In genomic region chr17:80948961-80949450, GRCh38 we compare ENCODE assay signal across 18 cellular contexts. TPM values are rescaled to one million over a fixed set of nuclear protein-coding genes. Genes with fewer than 3 reads are reported as not detected.
DNase-seq lines count a peak whose midpoint lies in the region; ATAC-seq, FAIRE-seq and TF ChIP-seq lines count a peak whose summit lies in the region.
"Had no signal": no experiment of that assay in that cellular context is flagged by ENCODE, and none has a peak within 500 bp of the region (broad histone marks: within the 10 kb centered on the region; RNA-seq: fewer than 3 reads in every experiment).

No MANE protein-coding gene starts in this region.

- intact Hi-C loops in esophagus squamous epithelium (cut with DNase I), result no loop called here

- H3K4me1 Mint-ChIP-seq in HFFc6 (ENCODE audit: low read depth), result no peaks in the 10 kb centered on the region

- H3K79me2 ChIP-seq in DND-41 (ENCODE audit: insufficient read depth, low read length), result no peaks in the 10 kb centered on the region
- no peaks in the 10 kb centered on the region for H3K79me2 ChIP-seq in osteoblast (ENCODE audit: insufficient read depth, low read length)

- H3K9me3 ChIP-seq in DND-41 (ENCODE audit: insufficient read depth, low read length, severe bottlenecking) (no peaks in the 10 kb centered on the region), esophagus squamous epithelium (no peaks in the 10 kb centered on the region), osteoblast (ENCODE audit: low read depth, low read length) (no peaks in the 10 kb centered on the region)
- H3K9me3 ChIP-seq: body of pancreas had no signal

- no peak overlapping the region for H3K4me3 Mint-ChIP-seq in HFFc6

- H3K27ac ChIP-seq in DND-41 (ENCODE audit: low read length) (no peak overlapping the region), esophagus squamous epithelium (peak overlapping the region; percentile 15 to 58 (median 34)), osteoblast (ENCODE audit: low read depth, low read length) (no peak overlapping the region)
- H3K27ac ChIP-seq: body of pancreas had no signal

- H3K36me3 ChIP-seq in DND-41 (ENCODE audit: insufficient read depth, low read length) (peaks cover 71% of the 10 kb centered on the region), esophagus squamous epithelium (peaks cover 0 to 85% (median 7%) of the 10 kb centered on the region in 3 donors), osteoblast (ENCODE audit: insufficient read depth, low read length) (peaks cover 11% of the 10 kb centered on the region)

- ATAC-seq in DND-41 (ENCODE audit: insufficient read depth, low read depth), result no peak
- ATAC-seq: body of pancreas had no signal

- H3K4me1 ChIP-seq in DND-41 (ENCODE audit: insufficient read depth, low read length) (no peaks in the 10 kb centered on the region), esophagus squamous epithelium (peaks cover 0 to 29% (median 0%) of the 10 kb centered on the region in 3 donors), osteoblast (ENCODE audit: insufficient read depth, low read length) (no peaks in the 10 kb centered on the region)
- H3K4me1 ChIP-seq: body of pancreas had no signal

- H3K4me2 ChIP-seq in DND-41 (ENCODE audit: insufficient read depth, low read length) (no peak overlapping the region), osteoblast (ENCODE audit: insufficient read depth, low read length) (no peak overlapping the region)

- H3K4me3 ChIP-seq in DND-41 (ENCODE audit: low read depth in 1 of 2, low read length in 2 of 2), result no peak overlapping the region
- H3K4me3 ChIP-seq in esophagus squamous epithelium, result no peak overlapping the region
- no peak overlapping the region for H3K4me3 ChIP-seq in osteoblast (ENCODE audit: insufficient read depth, low read length)
- H3K4me3 ChIP-seq: body of pancreas, dorsolateral prefrontal cortex had no signal

- H3K36me3 Mint-ChIP-seq in HFFc6 (ENCODE audit: low read depth), result peaks cover 20% of the 10 kb centered on the region

- H3K9ac ChIP-seq in DND-41 (ENCODE audit: low read depth, low read length), result no peak overlapping the region

- H3K9me3 Mint-ChIP-seq in HFFc6, result no peaks in the 10 kb centered on the region

- TF ChIP-seq CTCF in DND-41 (IDR thresholded peaks at IDR 0.05; ENCODE audit: borderline replicate concordance, extremely low read depth, low read length, poor library complexity, severe bottlenecking) (peak; percentile 15), esophagus squamous epithelium (IDR thresholded peaks at IDR 0.05) (no peak), osteoblast (IDR thresholded peaks at IDR 0.05; ENCODE audit: extremely low read depth, low read depth, low read length) (no peak), HFFc6 (IDR thresholded peaks at IDR 0.05) (no peak)

- FAIRE-seq in RCC 7860 (lab: Jason Lieb, UNC), result no peak
- FAIRE-seq: D721Med had no signal

- 60 to 75% methylated on average over 4 to 7 of the region's 16 CpGs for WGBS in esophagus squamous epithelium, 2 donors

- H2AFZ ChIP-seq in DND-41 (ENCODE audit: low read depth, low read length) (no peak overlapping the region), osteoblast (ENCODE audit: low read length) (no peak overlapping the region)

- no peaks in the 10 kb centered on the region for H3K27me3 Mint-ChIP-seq in HFFc6 (ENCODE audit: insufficient read depth)

- no peaks in the 10 kb centered on the region for H3K27me3 ChIP-seq in DND-41 (ENCODE audit: insufficient read depth, low read length, poor library complexity)
- H3K27me3 ChIP-seq in esophagus squamous epithelium, result no peaks in the 10 kb centered on the region
- H3K27me3 ChIP-seq in osteoblast (ENCODE audit: insufficient read depth, low read length), result no peaks in the 10 kb centered on the region
- H3K27me3 ChIP-seq: body of pancreas, dorsolateral prefrontal cortex had no signal

- no peaks in the 10 kb centered on the region for H4K20me1 ChIP-seq in DND-41 (ENCODE audit: insufficient read depth, low read length)
- no peaks in the 10 kb centered on the region for H4K20me1 ChIP-seq in osteoblast (ENCODE audit: insufficient read depth, low read length)

- no peak for DNase-seq in DND-41
- peak; percentile 10 for DNase-seq in RCC 7860 (ENCODE audit: low spot score)
- no peak for DNase-seq in esophagus squamous epithelium (lab: John Stamatoyannopoulos, UW)
- peak; percentile 45 for DNase-seq in osteoblast (ENCODE audit: insufficient read length, low spot score, missing footprints)
- DNase-seq in middle frontal gyrus (ENCODE audit: extremely low spot score, low spot score), result no peak
- no peak for DNase-seq in cerebellar nuclear complex (lab: John Stamatoyannopoulos, UW)
- DNase-seq in iPS-NIHi7 (ENCODE audit: extremely low spot score), result no peak
- no peak for DNase-seq in HFFc6
- DNase-seq: activated gamma-delta T cell treated with Interleukin-2 at 50 U/mL for 16 hours; midbrain; NCI-H187 treated with DMSO at 0.1 percent for 48 hours; NCI-H524; OCI-M1; stimulated activated CD4-positive, alpha-beta T cell treated with anti-CD3 and anti-CD28 coated beads, Interleukin-4, amount 100 ng/mL, for 24 hours; stimulated activated CD8-positive, alpha-beta memory T cell treated with anti-CD3 and anti-CD28 coated beads, Interleukin-4, amount 100 ng/mL, for 48 hours had no signal

- no peak overlapping the region for H3K27ac Mint-ChIP-seq in HFFc6

- no peak for TF ChIP-seq POLR2A in esophagus squamous epithelium (IDR thresholded peaks at IDR 0.05)

RNA-seq across cellular contexts. Expression of gene CHMP6, which starts 42.6 kb away (rescaled TPM):
- 10 to 100 TPM; 16.7 to 23.8 (median 22.1) TPM for total RNA-seq in esophagus squamous epithelium
- total RNA-seq in osteoblast, result 21.4 and 21.8 TPM in 2 replicates
- total RNA-seq in HFFc6 (2021; fragmentation: NEBNext Ultra II Directional; extraction: Animal tissue kit (Norgen Biotek cat#: 25700)), result 10 to 100 TPM; 27.6 to 38.5 (median 31.5) TPM

Comparison
In these comparisons a context has a peak if more than half of its experiments do, and no peak if none do; other contexts are left out.
1. DNase-seq: peak in RCC 7860 (single experiment) and osteoblast (single experiment); none in DND-41 (single experiment), esophagus squamous epithelium (single experiment), middle frontal gyrus (single experiment), cerebellar nuclear complex (0 of 2), iPS-NIHi7 (single experiment) and HFFc6 (single experiment).
2. H3K27ac ChIP-seq: peak in esophagus squamous epithelium (4 of 4); none in DND-41 (single experiment) and osteoblast (single experiment).